25 cellular contexts compared by ENCODE assay signal in the genomic region with DNA sequence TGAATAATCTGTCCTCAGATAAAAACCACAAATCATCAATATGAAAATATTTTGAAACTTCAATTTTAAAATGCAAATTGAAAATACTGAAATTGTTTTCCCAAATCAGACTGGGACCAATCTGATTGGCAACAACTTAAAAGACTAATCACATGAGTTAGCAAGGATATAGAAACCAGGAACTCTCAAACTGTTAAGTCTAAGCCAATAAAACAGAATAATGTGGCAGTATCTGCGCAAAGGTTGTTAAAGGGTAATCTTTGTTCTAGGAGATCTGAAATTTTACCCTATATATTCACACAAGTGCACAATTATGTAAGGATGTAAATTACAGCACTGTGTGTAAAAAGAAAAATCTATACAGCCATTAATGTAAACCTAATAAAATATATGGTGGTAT.
"Had no signal": no experiment of that assay in that cellular context is flagged by ENCODE, and none has a peak within 500 bp of the region (broad histone marks: within the 10 kb centered on the region; RNA-seq: fewer than 3 reads in every experiment).

No MANE protein-coding gene starts in this region.

- H3K27me3 Mint-ChIP-seq: progenitor cell of endocrine pancreas had no signal

- H3K9me3 ChIP-seq: gastrocnemius medialis, left lung, right lobe of liver, stomach, thyroid gland, vagina had no signal

- H3K27ac Mint-ChIP-seq: nephron, neural progenitor cell, progenitor cell of endocrine pancreas had no signal

- H3K27me3 ChIP-seq: dorsolateral prefrontal cortex, gastrocnemius medialis, left lung, neural progenitor cell, right lobe of liver, stomach, thyroid gland, vagina had no signal

- ATAC-seq: esophagus mucosa, gastrocnemius medialis, left lung, right lobe of liver had no signal

- H3K4me1 Mint-ChIP-seq: neural progenitor cell had no signal

- H3K4me1 ChIP-seq: gastrocnemius medialis, neural progenitor cell, parathyroid adenoma, thyroid gland, vagina had no signal

- DNase-seq: dorsolateral prefrontal cortex; effector CD4-positive, alpha-beta T cell; foreskin fibroblast; gastrocnemius medialis; head of caudate nucleus; kidney; left lung; mesendoderm; right lobe of liver; stimulated activated CD4-positive, alpha-beta T cell treated with anti-CD3 and anti-CD28 coated beads, Interleukin-12 subunit alpha, Interleukin-12 subunit beta, amount 100 ng/mL, for 4 hours; stimulated activated CD4-positive, alpha-beta T cell treated with anti-CD3 and anti-CD28 coated beads, Interleukin-1b, Interleukin-23, amount 100 ng/mL, for 48 hours; stimulated activated CD4-positive, alpha-beta T cell treated with anti-CD3 and anti-CD28 coated beads, Interleukin-4, amount 100 ng/mL, for 1 hour; stimulated activated CD8-positive, alpha-beta memory T cell treated with anti-CD3 and anti-CD28 coated beads, Interleukin-4, amount 100 ng/mL, for 48 hours; stimulated activated naive CD4-positive, alpha-beta T cell treated with Interleukin-2 at 50 U/mL for 16 hours; stomach; thyroid gland; trophoblast cell had no signal

- H3K4me3 Mint-ChIP-seq: nephron, neural progenitor cell had no signal

- H3K36me3 ChIP-seq: thyroid gland had no signal

- H3K4me3 ChIP-seq: dorsolateral prefrontal cortex, gastrocnemius medialis, left lung, neural progenitor cell, right lobe of liver, smooth muscle cell, stomach, thyroid gland, vagina had no signal

- H3K27ac ChIP-seq: dorsolateral prefrontal cortex, epithelial cell of prostate, gastrocnemius medialis, left lung, neural progenitor cell, parathyroid adenoma, right lobe of liver, stomach, thyroid gland, vagina had no signal
